ENCODE assay signal across 1 cellular context in the genomic region with DNA sequence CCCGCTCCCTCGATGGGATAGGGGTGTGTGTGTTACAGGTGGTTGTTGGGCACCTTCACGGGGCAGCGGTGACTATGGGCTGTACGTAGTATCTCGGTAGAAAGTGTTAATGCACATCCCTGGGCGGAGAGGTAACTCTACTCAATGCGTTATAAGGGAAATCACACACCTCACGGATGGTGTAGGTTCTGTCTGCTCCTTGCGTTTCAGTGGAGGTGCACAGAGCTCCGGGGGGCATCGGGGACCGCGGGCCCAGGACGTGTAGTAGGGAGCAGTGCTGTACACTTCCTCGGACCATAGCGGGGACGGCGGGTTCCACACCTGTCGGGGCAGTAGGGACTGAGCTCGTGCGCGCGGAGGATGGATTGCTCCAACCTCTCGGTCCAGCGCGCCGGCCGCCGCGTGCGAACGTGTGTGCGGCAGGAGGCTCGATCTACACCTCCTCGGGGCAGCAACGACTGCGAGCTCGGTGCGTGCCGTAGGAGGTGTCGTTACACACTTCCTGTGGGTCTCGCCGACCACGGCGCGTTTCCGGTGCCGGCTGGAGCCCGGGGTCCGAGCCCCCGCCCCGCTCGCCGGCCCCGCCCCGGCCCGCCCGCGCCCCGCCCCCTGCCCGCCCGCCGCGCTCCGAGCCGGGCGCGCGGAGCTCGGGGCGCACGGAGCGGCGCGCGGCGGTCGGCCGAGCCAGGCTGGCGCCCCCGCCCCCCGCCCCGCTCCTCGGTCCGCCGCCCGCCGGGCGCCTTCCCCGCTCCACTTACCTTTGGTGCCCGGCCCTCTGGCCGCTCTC.
A peak's percentile ranks its signal among the peaks of the same experiment; 100 is the strongest.
TF ChIP-seq lines count a peak whose summit lies in the region.

A gene with protein sequence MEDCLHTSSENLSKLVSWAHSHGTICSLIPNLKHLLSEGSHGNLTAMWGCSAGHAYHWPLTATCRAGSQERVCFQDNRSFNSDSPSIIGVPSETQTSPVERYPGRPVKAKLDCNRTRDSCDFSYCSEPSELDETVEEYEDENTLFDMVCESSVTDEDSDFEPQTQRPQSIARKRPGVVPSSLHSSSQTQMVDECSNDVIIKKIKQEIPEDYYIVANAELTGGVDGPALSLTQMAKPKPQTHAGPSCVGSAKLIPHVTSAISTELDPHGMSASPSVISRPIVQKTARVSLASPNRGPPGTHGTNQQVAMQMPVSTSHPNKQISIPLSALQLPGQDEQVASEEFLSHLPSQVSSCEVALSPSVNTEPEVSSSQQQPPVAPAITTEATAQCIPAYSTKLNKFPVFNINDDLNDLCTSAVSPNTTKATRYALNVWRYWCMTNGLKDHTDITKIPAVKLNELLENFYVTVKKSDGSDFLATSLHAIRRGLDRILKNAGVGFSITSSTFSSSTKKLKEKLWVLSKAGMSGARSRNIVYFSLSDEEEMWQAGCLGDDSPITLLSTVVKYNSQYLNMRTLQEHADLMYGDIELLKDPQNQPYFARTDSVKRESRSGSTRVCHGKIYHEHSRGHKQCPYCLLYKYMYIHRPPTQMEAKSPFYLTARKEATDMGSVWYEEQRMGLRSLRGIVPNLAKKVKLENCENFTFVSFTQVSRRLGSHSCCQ (plus strand): TSS at position 607 of the 787 bp plus-strand sequence. CDS start 87,254 bp downstream, outside the sequence.

TF ChIP-seq in SK-N-SH, 30 proteins besides CTCF, POLR2A, EP300 and RAD21 (continued from another document):
- TF ChIP-seq RCOR1 (IDR thresholded peaks at IDR 0.05; ENCODE audit: low read length) = no peak
- TF ChIP-seq CHD2 (IDR thresholded peaks at IDR 0.05; ENCODE audit: low read length, partially characterized antibody) = peak; percentile 39
- TF ChIP-seq JUND (IDR thresholded peaks at IDR 0.05) = no peak
- TF ChIP-seq ELF1 (IDR thresholded peaks at IDR 0.05) = no peak
- TF ChIP-seq, protein P1, sequence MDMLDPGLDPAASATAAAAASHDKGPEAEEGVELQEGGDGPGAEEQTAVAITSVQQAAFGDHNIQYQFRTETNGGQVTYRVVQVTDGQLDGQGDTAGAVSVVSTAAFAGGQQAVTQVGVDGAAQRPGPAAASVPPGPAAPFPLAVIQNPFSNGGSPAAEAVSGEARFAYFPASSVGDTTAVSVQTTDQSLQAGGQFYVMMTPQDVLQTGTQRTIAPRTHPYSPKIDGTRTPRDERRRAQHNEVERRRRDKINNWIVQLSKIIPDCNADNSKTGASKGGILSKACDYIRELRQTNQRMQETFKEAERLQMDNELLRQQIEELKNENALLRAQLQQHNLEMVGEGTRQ (IDR thresholded peaks at IDR 0.05; ENCODE audit: borderline replicate concordance, low read depth, low read length) = no peak
TF ChIP-seq in SK-N-SH: peak in this region for 8.
